25 cellular contexts compared by ENCODE assay signal in genomic region chr2:240638517-240639160, GRCh38. TPM values are rescaled to one million over a fixed set of nuclear protein-coding genes. Genes with fewer than 3 reads are reported as not detected.
DNase-seq lines count a peak whose midpoint lies in the region; TF ChIP-seq lines count a peak whose summit lies in the region.
"Had no signal": no experiment of that assay in that cellular context is flagged by ENCODE, and none has a peak within 500 bp of the region (broad histone marks: within the 10 kb centered on the region; RNA-seq: fewer than 3 reads in every experiment).

No MANE protein-coding gene starts in this region.

- H2BK12ac ChIP-seq in neuronal stem cell (ENCODE audit: low read length) = no peak overlapping the region

- DNase-seq in activated effector memory CD4-positive, alpha-beta T cell treated with anti-CD3 and anti-CD28 coated beads, Interleukin-2, amount 50 U/mL, for 16 hours = peak; percentile 51
- DNase-seq in activated effector memory CD4-positive, alpha-beta T cell treated with Interleukin-2 at 50 U/mL for 16 hours = no peak
- peak; percentile 36 for DNase-seq in fibroblast of gingiva (ENCODE audit: low read depth)
- no peak for DNase-seq in neuronal stem cell (ENCODE audit: low spot score)
- DNase-seq in testis = peak; percentile 76
- DNase-seq in middle frontal gyrus (ENCODE audit: extremely low spot score, low spot score) = no peak
- DNase-seq in GM13976 (ENCODE audit: low spot score) = no peak
- DNase-seq in hypothalamus (lab: John Stamatoyannopoulos, UW) = no peak
- DNase-seq: activated CD4-positive, alpha-beta T cell treated with anti-CD3 and anti-CD28 coated beads for 1 hour; GDM1; HFFc6; left colon; midbrain; MV-4-11; NCI-H187; NCI-H748 treated with DMSO at 0.1 percent for 48 hours; SHP77 treated with DMSO at 0.1 percent for 48 hours had no signal

- no peak overlapping the region for H3K9ac ChIP-seq in neuronal stem cell (ENCODE audit: low read depth, low read length, poor library complexity)

- H3K18ac ChIP-seq in neuronal stem cell (ENCODE audit: low read length) = no peak overlapping the region

- H3K14ac ChIP-seq in neuronal stem cell (ENCODE audit: low read length) = no peak overlapping the region

- H3K27ac ChIP-seq in neuronal stem cell (replicated peaks; ENCODE audit: low read length) (no peak overlapping the region), testis (peak overlapping the region; percentile 22 to 73)
- H3K27ac ChIP-seq: epithelial cell of prostate, thoracic aorta had no signal

- H3K23ac ChIP-seq in neuronal stem cell (ENCODE audit: low read depth, low read length, poor library complexity) = no peak overlapping the region

- no peak overlapping the region for H2AK5ac ChIP-seq in neuronal stem cell (ENCODE audit: low read depth, low read length)

- H3K79me1 ChIP-seq in neuronal stem cell (ENCODE audit: low read depth, low read length) = peaks cover 3% of the 10 kb centered on the region

- H3K4me1 ChIP-seq in neuronal stem cell (ENCODE audit: control insufficient read depth in 2 of 2, insufficient read depth in 1 of 2, low read depth in 1 of 2, low read length in 2 of 2) (no peaks in the 10 kb centered on the region), testis (peaks cover 16% of the 10 kb centered on the region)

- no peak overlapping the region for H2BK15ac ChIP-seq in neuronal stem cell (ENCODE audit: low read length)

- H2BK5ac ChIP-seq in neuronal stem cell (ENCODE audit: low read length) = no peak overlapping the region

- H3K4ac ChIP-seq in neuronal stem cell (ENCODE audit: low read length) = no peak overlapping the region

- H2BK120ac ChIP-seq in neuronal stem cell (ENCODE audit: low read depth, low read length) = no peak overlapping the region

- H3K27me3 ChIP-seq in neuronal stem cell (ENCODE audit: control insufficient read depth in 3 of 3, insufficient read depth in 3 of 3, low read depth in 1 of 3, low read length in 3 of 3) (peaks cover 0 to 10% (median 0%) of the 10 kb centered on the region in 3 experiments), testis (no peaks in the 10 kb centered on the region)

- intact Hi-C loops in testis (cut with DNase I; ENCODE audit: low total_unique reads) = no loop called here

- H3K4me3 ChIP-seq in neuronal stem cell (ENCODE audit: low read length in 2 of 2) = no peak overlapping the region
- H3K4me3 ChIP-seq in testis = no peak overlapping the region
- H3K4me3 ChIP-seq: K562, thoracic aorta had no signal

- H3K9me3 ChIP-seq in neuronal stem cell (replicated peaks in 1 of 2; ENCODE audit: control insufficient read depth in 2 of 2, insufficient read depth in 1 of 2, low read depth in 1 of 2, low read length in 2 of 2) (peaks cover 4 to 7% of the 10 kb centered on the region in 2 donors), testis (no peaks in the 10 kb centered on the region)
- H3K9me3 ChIP-seq: thoracic aorta had no signal

- H2AFZ ChIP-seq in neuronal stem cell (ENCODE audit: low read length) = peak overlapping the region; percentile 22

- no peaks in the 10 kb centered on the region for H3K36me3 ChIP-seq in neuronal stem cell (replicated peaks in 1 of 2; ENCODE audit: control insufficient read depth in 2 of 2, insufficient read depth in 2 of 2, low read length in 2 of 2)
- H3K36me3 ChIP-seq in testis (ENCODE audit: low read depth, missing control alignments) = no peaks in the 10 kb centered on the region
- H3K36me3 ChIP-seq: thoracic aorta had no signal

- H4K91ac ChIP-seq in neuronal stem cell (ENCODE audit: low read depth, low read length, poor library complexity) = no peak overlapping the region

- no peak for TF ChIP-seq POLR2A in testis (IDR thresholded peaks at IDR 0.05)

- in situ Hi-C loops in GM13976 (cut with MboI; ENCODE audit: low sequenced_read_pairs, unreplicated experiment) = no loop called here

- no peak overlapping the region for H3K4me2 ChIP-seq in neuronal stem cell (ENCODE audit: insufficient read depth, low read length, poor library complexity, severe bottlenecking)

- no CpG with 5 or more reads among the region's 18 CpGs for WGBS in neuronal stem cell (ENCODE audit: extremely low coverage in 2 of 2, insufficient read length in 2 of 2, insufficient replicate concordance in 1 of 2), 2 donors
- 55 to 62% methylated on average over 18 of the region's 18 CpGs for WGBS in testis, 2 donors

- no peak overlapping the region for H4K8ac ChIP-seq in neuronal stem cell (ENCODE audit: low read depth, low read length)

- TF ChIP-seq CTCF in testis (IDR thresholded peaks at IDR 0.05) (no peak), GM13976 (IDR thresholded peaks at IDR 0.05; ENCODE audit: borderline replicate concordance, control extremely low read depth, extremely low read depth, insufficient read depth, missing control alignments) (no peak)

RNA-seq across cellular contexts. Expression of gene GPR35, which starts 13.4 kb away (rescaled TPM):
- 0.92 TPM for polyA plus RNA-seq in neuronal stem cell (2013, experiment 1 of 2)
- 0.96 TPM for polyA plus RNA-seq in neuronal stem cell (2013, experiment 2 of 2)
- total RNA-seq in testis = 10 to 100 TPM in 1 of 2 donors, 1 to 10 TPM in 1; 9.5 to 11.5 TPM
- 3.1 TPM for polyA plus RNA-seq in testis (ENCODE audit: insufficient read depth, low read depth, low replicate concordance)

RNA-seq across cellular contexts. Expression of gene AQP12B, which starts 44.0 kb away (rescaled TPM):
- not detected for polyA plus RNA-seq in neuronal stem cell (2013, experiment 1 of 2)
- polyA plus RNA-seq in neuronal stem cell (2013, experiment 2 of 2) = not detected
- total RNA-seq in testis = not detected
- not detected for polyA plus RNA-seq in testis (ENCODE audit: insufficient read depth, low read depth, low replicate concordance)
- total RNA-seq: bronchial epithelial cell, dermis microvascular lymphatic vessel endothelial cell, HFFc6, K562, neural crest cell, OCI-LY7, thoracic aorta had no signal
- polyA plus RNA-seq: CD14-positive monocyte, K562 had no signal

RNA-seq across cellular contexts. Expression of gene CAPN10, which starts 52.1 kb away (rescaled TPM):
- 24.5 TPM for polyA plus RNA-seq in neuronal stem cell (2013, experiment 1 of 2)
- 23.9 TPM for polyA plus RNA-seq in neuronal stem cell (2013, experiment 2 of 2)
- 100 to 1,000 TPM in 1 of 2 donors, 10 to 100 TPM in 1; 66.5 to 104 TPM for total RNA-seq in testis
- 29.8 TPM for polyA plus RNA-seq in testis (ENCODE audit: insufficient read depth, low read depth, low replicate concordance)

RNA-seq across cellular contexts. Expression of gene AQP12A, which starts 53.0 kb away (rescaled TPM):
- 0.10 TPM for polyA plus RNA-seq in neuronal stem cell (2013, experiment 1 of 2)
- not detected for polyA plus RNA-seq in neuronal stem cell (2013, experiment 2 of 2)
- not detected for total RNA-seq in testis
- not detected for polyA plus RNA-seq in testis (ENCODE audit: insufficient read depth, low read depth, low replicate concordance)
- total RNA-seq: bronchial epithelial cell, dermis microvascular lymphatic vessel endothelial cell, HFFc6, K562, neural crest cell, OCI-LY7, thoracic aorta had no signal
- polyA plus RNA-seq: CD14-positive monocyte, K562 had no signal

Comparison
In these comparisons a context has a peak if more than half of its experiments do, and no peak if none do; other contexts are left out.
1. DNase-seq: peak in activated effector memory CD4-positive, alpha-beta T cell treated with anti-CD3 and anti-CD28 coated beads, Interleukin-2, amount 50 U/mL, for 16 hours (single experiment), fibroblast of gingiva (single experiment) and testis (single experiment); none in activated effector memory CD4-positive, alpha-beta T cell treated with Interleukin-2 at 50 U/mL for 16 hours (single experiment), neuronal stem cell (single experiment), middle frontal gyrus (single experiment), GM13976 (single experiment) and hypothalamus (0 of 51).